Comparison of ENCODE assay signal across 1 cellular context in the genomic region with DNA sequence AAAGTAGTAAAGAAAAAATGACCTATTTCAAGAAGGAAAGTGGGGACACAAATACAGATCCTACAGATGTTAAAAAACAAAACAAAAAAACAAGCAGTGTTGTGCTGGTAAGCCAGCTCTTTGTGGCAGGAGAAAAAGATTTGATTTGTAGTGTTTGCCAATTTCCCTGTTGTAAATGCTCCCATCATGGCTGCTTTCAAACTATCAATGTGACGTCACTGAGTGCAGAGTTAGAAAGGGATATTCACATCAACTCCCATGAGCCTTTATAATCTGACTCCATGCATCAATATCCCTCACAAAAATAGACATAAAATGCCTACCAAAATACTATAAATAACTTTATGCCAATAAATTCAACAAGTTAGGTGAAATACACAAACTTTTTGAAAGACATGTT.
TF ChIP-seq lines count a peak whose summit lies in the region.

No MANE protein-coding gene starts in this region.

TF ChIP-seq in A549, 52 proteins besides CTCF, POLR2A, EP300 and RAD21 (continued from another document):
- TF ChIP-seq, protein P1, sequence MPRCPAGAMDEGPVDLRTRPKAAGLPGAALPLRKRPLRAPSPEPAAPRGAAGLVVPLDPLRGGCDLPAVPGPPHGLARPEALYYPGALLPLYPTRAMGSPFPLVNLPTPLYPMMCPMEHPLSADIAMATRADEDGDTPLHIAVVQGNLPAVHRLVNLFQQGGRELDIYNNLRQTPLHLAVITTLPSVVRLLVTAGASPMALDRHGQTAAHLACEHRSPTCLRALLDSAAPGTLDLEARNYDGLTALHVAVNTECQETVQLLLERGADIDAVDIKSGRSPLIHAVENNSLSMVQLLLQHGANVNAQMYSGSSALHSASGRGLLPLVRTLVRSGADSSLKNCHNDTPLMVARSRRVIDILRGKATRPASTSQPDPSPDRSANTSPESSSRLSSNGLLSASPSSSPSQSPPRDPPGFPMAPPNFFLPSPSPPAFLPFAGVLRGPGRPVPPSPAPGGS (IDR thresholded peaks at IDR 0.05) = no peak
- no peak for TF ChIP-seq JUN (IDR thresholded peaks at IDR 0.05)
- no peak for TF ChIP-seq SMC3 (IDR thresholded peaks at IDR 0.05)
